Comparison of ENCODE assay signal across 9 cellular contexts in the genomic region with DNA sequence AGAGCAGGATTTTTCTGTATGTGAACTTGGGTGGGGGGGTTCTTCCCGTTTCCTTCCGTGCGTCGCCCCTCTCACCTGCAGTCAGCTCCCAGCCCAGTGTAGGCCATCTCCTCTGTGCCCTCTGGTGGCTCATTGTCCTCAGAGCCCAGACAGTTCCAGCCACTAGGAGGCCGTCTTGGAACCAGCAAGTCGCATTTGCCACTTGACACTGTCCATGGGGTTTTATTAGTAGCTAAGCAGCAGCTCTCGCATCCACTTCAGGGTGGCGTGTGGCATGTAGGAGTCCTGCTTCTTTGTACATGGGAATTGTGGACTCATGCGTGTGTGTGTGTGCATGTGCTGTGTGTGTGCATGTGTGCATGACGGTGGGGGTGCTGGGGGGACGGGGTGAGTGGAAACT.
DNase-seq lines count a peak whose midpoint lies in the region; ATAC-seq and TF ChIP-seq lines count a peak whose summit lies in the region.
"Had no signal": no experiment of that assay in that cellular context is flagged by ENCODE, and none has a peak within 500 bp of the region (broad histone marks: within the 10 kb centered on the region; RNA-seq: fewer than 3 reads in every experiment).

No MANE protein-coding gene starts in this region.

- no peaks in the 10 kb centered on the region for H3K27me3 ChIP-seq in BJ (ENCODE audit: control insufficient read depth, insufficient read depth, low read length)
- H3K27me3 ChIP-seq in GM23338 (ENCODE audit: insufficient read depth): no peaks in the 10 kb centered on the region
- no peaks in the 10 kb centered on the region for H3K27me3 ChIP-seq in fibroblast of lung (ENCODE audit: control insufficient read depth, insufficient read depth, low read length)

- H3K9ac ChIP-seq in fibroblast of lung (ENCODE audit: insufficient read depth, low read length): no peak overlapping the region

- H2AFZ ChIP-seq in GM23338: no peak overlapping the region
- no peak overlapping the region for H2AFZ ChIP-seq in fibroblast of lung (ENCODE audit: low read length)

- H3K4me3 ChIP-seq in BJ (ENCODE audit: low read depth, low read length) (no peak overlapping the region), GM23338 (no peak overlapping the region), fibroblast of lung (replicated peaks in 1 of 4; ENCODE audit: control extremely low read depth in 1 of 4, insufficient read depth in 1 of 4, low read depth in 3 of 4, low read length in 4 of 4) (no peak overlapping the region)

- H3K36me3 ChIP-seq in BJ (ENCODE audit: control insufficient read depth, insufficient read depth, low read length): peaks cover 44% of the 10 kb centered on the region
- H3K36me3 ChIP-seq in GM23338 (ENCODE audit: insufficient read depth): 0 out of 2 replicates have a peak, but pooled peaks cover 4% of the 10 kb centered on the region
- H3K36me3 ChIP-seq in fibroblast of lung (ENCODE audit: control insufficient read depth, insufficient read depth, low read length): peaks cover 37% of the 10 kb centered on the region

- TF ChIP-seq CTCF in BJ (IDR thresholded peaks at IDR 0.05; ENCODE audit: insufficient read depth, low read depth, low read length) (peak; percentile 54), GM23338 (conservative IDR thresholded peaks at IDR 0.05; ENCODE audit: low read depth in 2 of 2) (peak; percentile 69 to 89), fibroblast of lung (conservative IDR thresholded peaks at IDR 0.05 in 1 of 2, IDR thresholded peaks at IDR 0.05 in 1 of 2; ENCODE audit: low read depth in 1 of 2, low read length in 2 of 2) (peak; percentile 37 to 66), osteocyte (IDR thresholded peaks at IDR 0.05) (peak; percentile 55), omental fat pad (IDR thresholded peaks at IDR 0.05) (no peak)

- peak; percentile 96 for ATAC-seq in GM23338
- ATAC-seq in omental fat pad (ENCODE audit: low FRiP score): no peak
- no peak for ATAC-seq in HG03432 (IDR thresholded peaks at IDR 0.05; ENCODE audit: unreplicated experiment)
- no peak for ATAC-seq in HG03108 (IDR thresholded peaks at IDR 0.05; ENCODE audit: unreplicated experiment)

- H3K4me2 ChIP-seq in GM23338 (no peak overlapping the region), fibroblast of lung (ENCODE audit: extremely low read depth, insufficient read depth, low read length) (no peak overlapping the region)

- H4K20me1 ChIP-seq in GM23338 (replicated peaks; ENCODE audit: insufficient read depth): no peaks in the 10 kb centered on the region
- H4K20me1 ChIP-seq in fibroblast of lung (ENCODE audit: control insufficient read depth, extremely low read depth, insufficient read depth, low read length): no peaks in the 10 kb centered on the region

- H3K4me1 Mint-ChIP-seq in GM23338 (peaks cover 4% of the 10 kb centered on the region; the same call in 2 of the 3 replicates), osteocyte (ENCODE audit: unreplicated experiment) (peaks cover 2% of the 10 kb centered on the region)

- H3K9me2 ChIP-seq in GM23338 (ENCODE audit: insufficient read depth): no peaks in the 10 kb centered on the region

- H3K27ac Mint-ChIP-seq in GM23338 (no peak overlapping the region), osteocyte (ENCODE audit: unreplicated experiment) (no peak overlapping the region)
- H3K27ac Mint-ChIP-seq: naive B cell had no signal

- H3K27me3 Mint-ChIP-seq in GM23338 (ENCODE audit: insufficient read depth, low read depth, poor library complexity) (peaks cover 4% of the 10 kb centered on the region), osteocyte (ENCODE audit: unreplicated experiment) (no peaks in the 10 kb centered on the region)

- DNase-seq in BJ (ENCODE audit: low read depth): no peak
- peak; percentile 79 for DNase-seq in GM23338 (ENCODE audit: low spot score)
- peak; percentile 77 for DNase-seq in SK-MEL-5 (ENCODE audit: low read depth, low spot score)
- peak; percentile 23 to 54 for DNase-seq in fibroblast of lung (ENCODE audit: low read depth in 2 of 2)
- DNase-seq in osteocyte (ENCODE audit: extremely low spot score, unreplicated experiment): no peak
- DNase-seq in omental fat pad (ENCODE audit: low spot score): no peak
- DNase-seq: naive B cell had no signal

- no peaks in the 10 kb centered on the region for H3F3A ChIP-seq in GM23338 (replicated peaks; ENCODE audit: low read depth)

- in situ Hi-C loops in SK-MEL-5 (cut with HindIII; ENCODE audit: low pct_unique_long_range_greater_than_20kb, low sequenced_read_pairs): no loop called here

- no peaks in the 10 kb centered on the region for H3K79me2 ChIP-seq in GM23338 (replicated peaks; ENCODE audit: insufficient read depth)
- no peaks in the 10 kb centered on the region for H3K79me2 ChIP-seq in fibroblast of lung (ENCODE audit: control insufficient read depth, insufficient read depth, low read length)

- H3K27ac ChIP-seq in GM23338 (ENCODE audit: low read depth) (no peak overlapping the region), fibroblast of lung (ENCODE audit: insufficient read depth, low read length) (no peak overlapping the region)

- no peaks in the 10 kb centered on the region for H3K9me3 ChIP-seq in fibroblast of lung (ENCODE audit: control insufficient read depth, insufficient read depth, low read depth, low read length)

- H3K9me3 Mint-ChIP-seq in GM23338: no peaks in the 10 kb centered on the region
- no peaks in the 10 kb centered on the region for H3K9me3 Mint-ChIP-seq in osteocyte (ENCODE audit: unreplicated experiment)

- H3K4me3 Mint-ChIP-seq in GM23338: no peak overlapping the region
- no peak overlapping the region for H3K4me3 Mint-ChIP-seq in osteocyte (ENCODE audit: unreplicated experiment)

- no peaks in the 10 kb centered on the region for H3K4me1 ChIP-seq in GM23338 (ENCODE audit: insufficient read depth)
- no peaks in the 10 kb centered on the region for H3K4me1 ChIP-seq in fibroblast of lung (ENCODE audit: control insufficient read depth, extremely low read depth, insufficient read depth, low read length)

- CTCF ChIA-PET in BJ (lab: Yijun Ruan, JAX): interaction anchor here (1.0 kb wide), 1 partner anchor 33 kb away, joined by 4 read pairs; no protein-coding TSS in a partner anchor

- H3K36me3 Mint-ChIP-seq in GM23338 (ENCODE audit: low read depth): peaks cover 37% of the 10 kb centered on the region
- H3K36me3 Mint-ChIP-seq in osteocyte (ENCODE audit: unreplicated experiment): peaks cover 53% of the 10 kb centered on the region

- POLR2A ChIA-PET in BJ (lab: Charles Lee): no interaction called here

TF ChIP-seq in GM23338, 12 proteins besides CTCF, POLR2A, EP300 and RAD21 (continues in another document):
- TF ChIP-seq REST (IDR thresholded peaks at IDR 0.05; ENCODE audit: unreplicated experiment): no peak
- no peak for TF ChIP-seq EZH2 (IDR thresholded peaks at IDR 0.05; ENCODE audit: low read depth, unreplicated experiment)

Comparison
In these comparisons a context has a peak if more than half of its experiments do, and no peak if none do; other contexts are left out.
1. DNase-seq: peak in GM23338 (single experiment), SK-MEL-5 (single experiment) and fibroblast of lung (2 of 2); none in BJ (single experiment), osteocyte (single experiment) and omental fat pad (single experiment).
2. CTCF ChIP-seq: peak in BJ (single experiment), GM23338 (2 of 2), fibroblast of lung (2 of 2) and osteocyte (single experiment); none in omental fat pad (0 of 3).